Comparison of ENCODE assay signal across 25 cellular contexts in the genomic region with DNA sequence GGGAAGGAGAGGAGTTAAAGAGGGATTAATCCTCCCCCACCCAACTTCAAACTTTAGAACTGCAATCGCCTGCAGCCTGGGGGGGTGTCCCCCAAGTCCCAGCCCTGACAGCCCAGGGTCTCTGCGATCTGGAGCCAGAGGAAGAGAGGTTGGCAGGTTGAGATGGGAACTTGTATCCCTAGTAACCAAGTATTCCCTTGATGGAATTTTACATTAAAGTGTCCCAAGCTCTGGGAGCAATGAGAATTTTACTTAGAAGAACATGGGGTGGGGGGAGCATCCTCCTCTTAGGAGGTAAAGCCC. TPM values are rescaled to one million over a fixed set of nuclear protein-coding genes. Genes with fewer than 3 reads are reported as not detected.
DNase-seq lines count a peak whose midpoint lies in the region; ATAC-seq and TF ChIP-seq lines count a peak whose summit lies in the region.
"Had no signal": no experiment of that assay in that cellular context is flagged by ENCODE, and none has a peak within 500 bp of the region (broad histone marks: within the 10 kb centered on the region; RNA-seq: fewer than 3 reads in every experiment).

No MANE protein-coding gene starts in this region.

- intact Hi-C loops in upper lobe of right lung (cut with DNase I): no loop called here

- H3K4me3 Mint-ChIP-seq in IgD-negative memory B cell (peak overlapping the region in 1 of 4 donors; percentile 42), nephron progenitor cell (peak overlapping the region; percentile 77), endothelial cell (ENCODE audit: unreplicated experiment) (no peak overlapping the region)
- H3K4me3 Mint-ChIP-seq: CD4-positive, alpha-beta T cell; stimulated activated naive CD8-positive, alpha-beta T cell treated with anti-CD3 and anti-CD28 coated beads, Interleukin-15, amount 100 ng/mL, for 72 hours had no signal

- H3K27ac ChIP-seq in upper lobe of right lung: peak overlapping the region; percentile 71
- H3K27ac ChIP-seq: foreskin keratinocyte, hepatocyte had no signal

- H3K36me3 Mint-ChIP-seq in IgD-negative memory B cell: peaks cover 2% of the 10 kb centered on the region
- H3K36me3 Mint-ChIP-seq in nephron progenitor cell (ENCODE audit: low read depth): no peaks in the 10 kb centered on the region
- peaks cover 3% of the 10 kb centered on the region for H3K36me3 Mint-ChIP-seq in endothelial cell (ENCODE audit: low read depth, unreplicated experiment)

- H3K27ac Mint-ChIP-seq in IgD-negative memory B cell (peak overlapping the region in 2 of 3 donors; percentile 18 to 66), nephron progenitor cell (peak overlapping the region; percentile 60), endothelial cell (ENCODE audit: unreplicated experiment) (no peak overlapping the region)
- H3K27ac Mint-ChIP-seq: CD4-positive, alpha-beta T cell; stimulated activated naive CD8-positive, alpha-beta T cell treated with anti-CD3 and anti-CD28 coated beads, Interleukin-15, amount 100 ng/mL, for 72 hours had no signal

- H3K27me3 Mint-ChIP-seq in IgD-negative memory B cell (peaks cover 81% of the 10 kb centered on the region), nephron progenitor cell (ENCODE audit: low read depth, poor library complexity) (peaks cover 56% of the 10 kb centered on the region), endothelial cell (ENCODE audit: unreplicated experiment) (peaks cover 27% of the 10 kb centered on the region)
- H3K27me3 Mint-ChIP-seq: stimulated activated naive CD8-positive, alpha-beta T cell treated with anti-CD3 and anti-CD28 coated beads, Interleukin-15, amount 100 ng/mL, for 72 hours had no signal

- H3K4me3 ChIP-seq in upper lobe of right lung: peak overlapping the region; percentile 4
- H3K4me3 ChIP-seq: hepatocyte, lower lobe of right lung, upper lobe of left lung had no signal

- TF ChIP-seq CTCF in nephron progenitor cell (IDR thresholded peaks at IDR 0.05) (no peak), upper lobe of right lung (IDR thresholded peaks at IDR 0.05) (no peak), endothelial cell (IDR thresholded peaks at IDR 0.05; ENCODE audit: unreplicated experiment) (no peak)

- peaks cover 68% of the 10 kb centered on the region for H3K27me3 ChIP-seq in upper lobe of right lung

- H3K9me3 Mint-ChIP-seq in IgD-negative memory B cell (peaks cover 0 to 9% (median 0%) of the 10 kb centered on the region in 3 donors), nephron progenitor cell (no peaks in the 10 kb centered on the region), endothelial cell (ENCODE audit: unreplicated experiment) (no peaks in the 10 kb centered on the region)
- H3K9me3 Mint-ChIP-seq: CD4-positive, alpha-beta T cell; stimulated activated naive CD8-positive, alpha-beta T cell treated with anti-CD3 and anti-CD28 coated beads, Interleukin-15, amount 100 ng/mL, for 72 hours had no signal

- H3K4me1 ChIP-seq in upper lobe of right lung: peaks cover 24% of the 10 kb centered on the region
- H3K4me1 ChIP-seq: foreskin keratinocyte had no signal

- H3K9me3 ChIP-seq in upper lobe of right lung: no peaks in the 10 kb centered on the region
- H3K9me3 ChIP-seq: lower lobe of right lung, upper lobe of left lung had no signal

- DNase-seq in ecto neural progenitor cell (ENCODE audit: low spot score) (peak; percentile 65), nephron progenitor cell (no peak), upper lobe of right lung (no peak), dedifferentiated amniotic fluid mesenchymal stem cell (ENCODE audit: extremely low spot score) (no peak), globus pallidus (ENCODE audit: low spot score) (no peak), endothelial cell (ENCODE audit: low spot score) (no peak)
- DNase-seq: activated CD8-positive, alpha-beta memory T cell treated with anti-CD3 and anti-CD28 coated beads, Interleukin-2, amount 50 U/mL, for 4 hours; activated effector memory CD4-positive, alpha-beta T cell treated with Interleukin-2 at 50 U/mL for 16 hours; CD4-positive, alpha-beta T cell; dermis blood vessel endothelial cell; foreskin keratinocyte; Karpas-422; lower lobe of right lung; NCI-H1048; NCI-H2029 treated with DMSO at 0.1 percent for 48 hours; NCI-H226; occipital lobe; right cardiac atrium; stimulated activated naive CD8-positive, alpha-beta T cell treated with anti-CD3 and anti-CD28 coated beads, Interleukin-15, amount 100 ng/mL, for 72 hours; T-helper 9 cell; upper lobe of left lung had no signal

- no peak for ATAC-seq in upper lobe of right lung
- ATAC-seq: foreskin keratinocyte; HCT116; lower lobe of right lung; right cardiac atrium; Right ventricle myocardium inferior; stimulated activated naive CD8-positive, alpha-beta T cell treated with anti-CD3 and anti-CD28 coated beads, Interleukin-15, amount 100 ng/mL, for 72 hours had no signal

- H3K4me1 Mint-ChIP-seq in IgD-negative memory B cell (peaks cover 5 to 18% (median 17%) of the 10 kb centered on the region in 3 donors), nephron progenitor cell (peaks cover 86% of the 10 kb centered on the region), endothelial cell (ENCODE audit: unreplicated experiment) (peaks cover 39% of the 10 kb centered on the region)

- no peaks in the 10 kb centered on the region for H3K36me3 ChIP-seq in upper lobe of right lung
- H3K36me3 ChIP-seq: lower lobe of right lung, upper lobe of left lung had no signal

RNA-seq across cellular contexts. Expression of gene NR2F1-AS1, which starts 6.1 kb away (rescaled TPM):
- polyA plus RNA-seq in IgD-negative memory B cell: not detected
- total RNA-seq in upper lobe of right lung (16.2 TPM), endothelial cell (ENCODE audit: unreplicated experiment) (6.4 TPM)
- total RNA-seq: CD4-positive, alpha-beta T cell; foreskin keratinocyte had no signal
- polyA plus RNA-seq: foreskin keratinocyte had no signal

RNA-seq across cellular contexts. Expression of gene NR2F1, which starts 8.1 kb away (rescaled TPM):
- not detected for polyA plus RNA-seq in IgD-negative memory B cell
- total RNA-seq in upper lobe of right lung: 83.2 TPM
- total RNA-seq in endothelial cell (ENCODE audit: unreplicated experiment): 2.1 TPM
- total RNA-seq: CD4-positive, alpha-beta T cell; foreskin keratinocyte had no signal
- polyA plus RNA-seq: foreskin keratinocyte had no signal

Comparison
In these comparisons a context has a peak if more than half of its experiments do, and no peak if none do; other contexts are left out.
1. RNA of gene NR2F1, which starts 8.1 kb away (total RNA-seq): 83.2 TPM in upper lobe of right lung (single experiment); 2.1 TPM in endothelial cell (single experiment); every median in the first group is over 10 times any median in the second.